ENCODE assay signal across 13 cellular contexts in genomic region chrX:74242050-74242449, GRCh38.
DNase-seq lines count a peak whose midpoint lies in the region; ATAC-seq, FAIRE-seq and TF ChIP-seq lines count a peak whose summit lies in the region.
"Had no signal": no experiment of that assay in that cellular context is flagged by ENCODE, and none has a peak within 500 bp of the region (broad histone marks: within the 10 kb centered on the region; RNA-seq: fewer than 3 reads in every experiment).

No MANE protein-coding gene starts in this region.

- H3K27ac ChIP-seq in A549, result peak overlapping the region; percentile 49 to 84; a peak in 5 of 6 replicates
- H3K27ac ChIP-seq in CD8-positive, alpha-beta memory T cell (ENCODE audit: low read depth, low read length), result no peak overlapping the region

- DNase-seq in A549 (ENCODE audit: low read depth in 1 of 2, low spot score in 1 of 2) (peak in 1 of 2 experiments; percentile 18), HFF-Myc (ENCODE audit: extremely low read depth, low read depth) (peak; percentile 19), chondrocyte (ENCODE audit: low spot score) (no peak), kidney glomerular epithelial cell (lab: John Stamatoyannopoulos, UW) (peak; percentile 40), D341Med (ENCODE audit: low spot score) (no peak), GM19240 (ENCODE audit: insufficient read length, low spot score) (no peak)
- no peak for DNase-seq in CD8-positive, alpha-beta memory T cell
- no peak for DNase-seq in activated CD4-positive, alpha-beta T cell treated with anti-CD3 and anti-CD28 coated beads, Interleukin-2, amount 10 ng/mL, durations not matched to agents 24 days and 14 days
- DNase-seq: aorta, glutamatergic neuron, NCI-H1048, NCI-H774, T-helper 17 cell had no signal

- H3K27ac Mint-ChIP-seq in chondrocyte (ENCODE audit: unreplicated experiment), result peak overlapping the region; percentile 46
- no peak overlapping the region for H3K27ac Mint-ChIP-seq in CD8-positive, alpha-beta memory T cell
- no peak overlapping the region for H3K27ac Mint-ChIP-seq in activated CD4-positive, alpha-beta T cell treated with anti-CD3 and anti-CD28 coated beads, Interleukin-2, amount 10 ng/mL, durations not matched to agents 24 days and 14 days
- H3K27ac Mint-ChIP-seq: T-helper 17 cell had no signal

- POLR2A ChIA-PET in A549 (lab: Yijun Ruan, JAX), result no interaction called here
- POLR2A ChIA-PET in CD8-positive, alpha-beta memory T cell (lab: Charles Lee), result no interaction called here

- no peak for TF ChIP-seq RAD21 in A549 (conservative IDR thresholded peaks at IDR 0.05 in 1 of 2, IDR thresholded peaks at IDR 0.05 in 1 of 2)

- TF ChIP-seq EP300 in A549 (IDR thresholded peaks at IDR 0.05), result no peak

- no peaks in the 10 kb centered on the region for H3K9me3 Mint-ChIP-seq in chondrocyte (ENCODE audit: low read depth)
- no peaks in the 10 kb centered on the region for H3K9me3 Mint-ChIP-seq in CD8-positive, alpha-beta memory T cell
- no peaks in the 10 kb centered on the region for H3K9me3 Mint-ChIP-seq in activated CD4-positive, alpha-beta T cell treated with anti-CD3 and anti-CD28 coated beads, Interleukin-2, amount 10 ng/mL, durations not matched to agents 24 days and 14 days

- peaks cover 47% of the 10 kb centered on the region for H3K4me1 ChIP-seq in A549
- no peaks in the 10 kb centered on the region for H3K4me1 ChIP-seq in CD8-positive, alpha-beta memory T cell (ENCODE audit: insufficient read depth, low read length)

- H3K27me3 ChIP-seq in CD8-positive, alpha-beta memory T cell (ENCODE audit: insufficient read depth, low read length, poor library complexity, severe bottlenecking), result no peaks in the 10 kb centered on the region

- CTCF ChIA-PET in A549 (lab: Yijun Ruan, JAX), result no interaction called here
- CTCF ChIA-PET in CD8-positive, alpha-beta memory T cell (lab: Charles Lee), result no interaction called here

- intact Hi-C loops in activated CD4-positive, alpha-beta T cell treated with anti-CD3 and anti-CD28 coated beads, Interleukin-2, amount 10 ng/mL, durations not matched to agents 24 days and 14 days (cut with micrococcal nuclease), result no loop called here

- TF ChIP-seq CTCF in A549 (IDR thresholded peaks at IDR 0.05), result no peak
- TF ChIP-seq CTCF in HFF-Myc (IDR thresholded peaks at IDR 0.05; ENCODE audit: low read depth, low read length, missing control alignments), result no peak
- no peak for TF ChIP-seq CTCF in chondrocyte (IDR thresholded peaks at IDR 0.05)

- peaks cover 24% of the 10 kb centered on the region for H3K4me1 Mint-ChIP-seq in chondrocyte (ENCODE audit: low read depth)
- peaks cover 0 to 13% (median 0%) of the 10 kb centered on the region in 3 donors for H3K4me1 Mint-ChIP-seq in CD8-positive, alpha-beta memory T cell
- no peaks in the 10 kb centered on the region for H3K4me1 Mint-ChIP-seq in activated CD4-positive, alpha-beta T cell treated with anti-CD3 and anti-CD28 coated beads, Interleukin-2, amount 10 ng/mL, durations not matched to agents 24 days and 14 days

- H3K27me3 Mint-ChIP-seq in chondrocyte (ENCODE audit: low read depth), result no peaks in the 10 kb centered on the region
- H3K27me3 Mint-ChIP-seq in CD8-positive, alpha-beta memory T cell, result no peaks in the 10 kb centered on the region
- no peaks in the 10 kb centered on the region for H3K27me3 Mint-ChIP-seq in activated CD4-positive, alpha-beta T cell treated with anti-CD3 and anti-CD28 coated beads, Interleukin-2, amount 10 ng/mL, durations not matched to agents 24 days and 14 days
- H3K27me3 Mint-ChIP-seq: T-helper 17 cell had no signal

- H3K9me3 ChIP-seq in A549, result no peaks in the 10 kb centered on the region
- no peaks in the 10 kb centered on the region for H3K9me3 ChIP-seq in CD8-positive, alpha-beta memory T cell (ENCODE audit: low read length)

- no peak for FAIRE-seq in A549 (lab: Jason Lieb, UNC)

- no peak overlapping the region for H3K4me3 Mint-ChIP-seq in chondrocyte (ENCODE audit: unreplicated experiment)
- H3K4me3 Mint-ChIP-seq in CD8-positive, alpha-beta memory T cell, result no peak overlapping the region
- H3K4me3 Mint-ChIP-seq in activated CD4-positive, alpha-beta T cell treated with anti-CD3 and anti-CD28 coated beads, Interleukin-2, amount 10 ng/mL, durations not matched to agents 24 days and 14 days, result no peak overlapping the region
- H3K4me3 Mint-ChIP-seq: T-helper 17 cell had no signal

- peaks cover 16% of the 10 kb centered on the region for H3K36me3 Mint-ChIP-seq in chondrocyte (ENCODE audit: low read depth)
- H3K36me3 Mint-ChIP-seq in CD8-positive, alpha-beta memory T cell, result peaks cover 0 to 54% (median 4%) of the 10 kb centered on the region in 3 donors
- H3K36me3 Mint-ChIP-seq in activated CD4-positive, alpha-beta T cell treated with anti-CD3 and anti-CD28 coated beads, Interleukin-2, amount 10 ng/mL, durations not matched to agents 24 days and 14 days (ENCODE audit: low read depth), result peaks cover 31% of the 10 kb centered on the region

- no peak for TF ChIP-seq POLR2A in A549 (IDR thresholded peaks at IDR 0.05; ENCODE audit: low read length)

- H3K4me2 ChIP-seq in A549, result peak overlapping the region; percentile 54

- peak in 1 of 2 experiments; percentile 60; a peak in 3 of 6 replicates for ATAC-seq in A549
- ATAC-seq: T-helper 17 cell had no signal

- H3K36me3 ChIP-seq in CD8-positive, alpha-beta memory T cell (ENCODE audit: insufficient read depth, low read length), result peaks cover 4% of the 10 kb centered on the region

- no peak overlapping the region for H3K4me3 ChIP-seq in A549
- H3K4me3 ChIP-seq in HFF-Myc (replicated peaks; ENCODE audit: low read depth, low read length), result no peak overlapping the region
- no peak overlapping the region for H3K4me3 ChIP-seq in CD8-positive, alpha-beta memory T cell (ENCODE audit: low read length)

TF ChIP-seq in A549, 52 proteins besides CTCF, POLR2A, EP300 and RAD21:
- TF ChIP-seq HES2 (IDR thresholded peaks at IDR 0.05) (no peak), REST (IDR thresholded peaks at IDR 0.05) (no peak), NPAS2 (CRISPR knock-in tag; IDR thresholded peaks at IDR 0.05; ENCODE audit: borderline replicate concordance) (no peak), PHF8 (IDR thresholded peaks at IDR 0.05; ENCODE audit: borderline replicate concordance, low read depth) (no peak), RNF2 (IDR thresholded peaks at IDR 0.05; ENCODE audit: borderline replicate concordance, low read depth) (no peak), HOXA7 (CRISPR knock-in tag; IDR thresholded peaks at IDR 0.05) (no peak), CHD2 (IDR thresholded peaks at IDR 0.05; ENCODE audit: low read length, partially characterized antibody) (no peak), FOXS1 (CRISPR knock-in tag; IDR thresholded peaks at IDR 0.05) (no peak)

Comparison
In these comparisons a context has a peak if more than half of its experiments do, and no peak if none do; other contexts are left out.
1. DNase-seq: peak in HFF-Myc (single experiment) and kidney glomerular epithelial cell (single experiment); none in chondrocyte (single experiment), D341Med (single experiment), GM19240 (single experiment), CD8-positive, alpha-beta memory T cell (0 of 5) and activated CD4-positive, alpha-beta T cell treated with anti-CD3 and anti-CD28 coated beads, Interleukin-2, amount 10 ng/mL, durations not matched to agents 24 days and 14 days (single experiment).